In genomic region chr7:5234852-5235831, GRCh38 we compare ENCODE assay signal across 10 cellular contexts. TPM values are rescaled to one million over a fixed set of nuclear protein-coding genes. Genes with fewer than 3 reads are reported as not detected.
DNase-seq lines count a peak whose midpoint lies in the region; ATAC-seq and TF ChIP-seq lines count a peak whose summit lies in the region.
"Had no signal": no experiment of that assay in that cellular context is flagged by ENCODE, and none has a peak within 500 bp of the region (broad histone marks: within the 10 kb centered on the region; RNA-seq: fewer than 3 reads in every experiment).

No MANE protein-coding gene starts in this region.

- WGBS in H9 (ENCODE audit: extremely low coverage, insufficient read length, low lambda C conversion rate), result no CpG with 5 or more reads among the region's 26 CpGs

- no peak overlapping the region for H3K23ac ChIP-seq in H9 (ENCODE audit: insufficient read length, low read depth, low read length)

- ATAC-seq in GM18907 (IDR thresholded peaks at IDR 0.05; ENCODE audit: unreplicated experiment), result peak; percentile 28
- ATAC-seq in HG03064 (IDR thresholded peaks at IDR 0.05; ENCODE audit: low read depth, unreplicated experiment), result peak; percentile 27
- ATAC-seq: T-helper 17 cell had no signal

- no peak overlapping the region for H2BK120ac ChIP-seq in H9 (ENCODE audit: low read depth, low read length, poor library complexity, severe bottlenecking)

- no peaks in the 10 kb centered on the region for H3K9me3 Mint-ChIP-seq in H9

- peak overlapping the region in 1 of 3 experiments; percentile 84; a peak in 1 of 7 replicates for H3K27ac Mint-ChIP-seq in H9
- H3K27ac Mint-ChIP-seq: activated naive CD8-positive, alpha-beta T cell; T-helper 17 cell had no signal

- H4K8ac ChIP-seq in H9 (replicated peaks; ENCODE audit: insufficient read length, low read depth, low read length), result no peak overlapping the region

- H2AK5ac ChIP-seq in H9 (ENCODE audit: insufficient read length, low read length), result no peak overlapping the region

- H3K36me3 Mint-ChIP-seq in H9 (ENCODE audit: insufficient read depth in 1 of 3, low read depth in 3 of 3), result peaks cover 13 to 32% (median 25%) of the 10 kb centered on the region in 3 experiments; a peak in 6 of 7 replicates

- H3K79me2 ChIP-seq in H9 (ENCODE audit: insufficient read depth, low read length), result no peaks in the 10 kb centered on the region

- H3K79me1 ChIP-seq in H9 (ENCODE audit: insufficient read depth, low read depth, low read length, poor library complexity, severe bottlenecking), result no peaks in the 10 kb centered on the region

- H3K27ac ChIP-seq in H9 (ENCODE audit: insufficient read length, low read depth, low read length), result no peak overlapping the region

- no peak overlapping the region for H3K4ac ChIP-seq in H9 (ENCODE audit: low read depth, low read length)

- H3T11ph ChIP-seq in H9 (ENCODE audit: low read length), result no peak overlapping the region

- H2BK15ac ChIP-seq in H9 (ENCODE audit: low read depth, low read length), result no peak overlapping the region

- H3K9ac ChIP-seq in H9 (ENCODE audit: extremely low read depth, insufficient read length, low read length), result no peak overlapping the region

- H4K20me1 ChIP-seq in H9 (ENCODE audit: control insufficient read depth, insufficient read depth, insufficient read length), result no peaks in the 10 kb centered on the region

- no peaks in the 10 kb centered on the region for H3K4me1 ChIP-seq in H9 (ENCODE audit: insufficient read depth, low read length)

- no peak overlapping the region for H3K56ac ChIP-seq in H9 (ENCODE audit: insufficient read length, low read depth, low read length)

- no peak overlapping the region for H3K14ac ChIP-seq in H9 (ENCODE audit: insufficient read depth, low read length)

- no peaks in the 10 kb centered on the region for H3K23me2 ChIP-seq in H9 (ENCODE audit: insufficient read length, low read depth, low read length, poor library complexity, severe bottlenecking)

- POLR2A ChIA-PET in HEK293T (lab: Yijun Ruan, JAX), result no interaction called here

- TF ChIP-seq CTCF in H9 (conservative IDR thresholded peaks at IDR 0.05), result no peak

- H3K27me3 ChIP-seq in H9 (ENCODE audit: insufficient read depth, low read length), result no peaks in the 10 kb centered on the region

- no peak overlapping the region for H3K4me2 ChIP-seq in H9 (ENCODE audit: insufficient read depth, insufficient read length, low read length)

- peaks cover 7 to 8% of the 10 kb centered on the region in 2 experiments; a peak in 2 of 4 replicates for H3K4me1 Mint-ChIP-seq in H9

- no peak overlapping the region for H3K18ac ChIP-seq in H9 (ENCODE audit: insufficient read length, low read depth, low read length)

- no peak overlapping the region for H2BK12ac ChIP-seq in H9 (ENCODE audit: insufficient read length, low read depth, low read length)

- peak; percentile 19 for DNase-seq in RPMI7951 (ENCODE audit: low read depth)
- DNase-seq in renal cortical epithelial cell (ENCODE audit: low read depth), result peak; percentile 68
- DNase-seq in HEK293T (ENCODE audit: extremely low spot score), result no peak
- DNase-seq in activated CD4-positive, alpha-beta T cell treated with anti-CD3 and anti-CD28 coated beads for 4 hours, result no peak
- no peak for DNase-seq in H9
- DNase-seq: KG1, T-helper 17 cell had no signal

- H2BK5ac ChIP-seq in H9 (ENCODE audit: insufficient read length, low read length), result no peak overlapping the region

- H2BK20ac ChIP-seq in H9 (ENCODE audit: low read depth, low read length, poor library complexity, severe bottlenecking), result no peak overlapping the region

- peaks cover 3% of the 10 kb centered on the region for H3K27me3 Mint-ChIP-seq in H9 (ENCODE audit: low read depth)
- H3K27me3 Mint-ChIP-seq: activated naive CD8-positive, alpha-beta T cell had no signal

- H3K4me3 Mint-ChIP-seq in H9, result no peak overlapping the region
- H3K4me3 Mint-ChIP-seq: activated naive CD8-positive, alpha-beta T cell; T-helper 17 cell had no signal

- H4K91ac ChIP-seq in H9 (ENCODE audit: insufficient read length, low read depth, low read length), result no peak overlapping the region

- no peak overlapping the region for H4K5ac ChIP-seq in H9 (ENCODE audit: insufficient read length, low read depth, low read length)

- H3K9me3 ChIP-seq in H9 (ENCODE audit: control insufficient read depth, low read depth, low read length), result no peaks in the 10 kb centered on the region

- no peak overlapping the region for H2AFZ ChIP-seq in H9 (ENCODE audit: low read length)

- CTCF ChIA-PET in HEK293T (lab: Yijun Ruan, JAX), result no interaction called here

TF ChIP-seq in HEK293T, 16 proteins besides CTCF, POLR2A, EP300 and RAD21:
- TF ChIP-seq ELF4 (IDR thresholded peaks at IDR 0.05) (no peak), LEF1 (IDR thresholded peaks at IDR 0.05; ENCODE audit: borderline replicate concordance) (no peak), FOXK2 (IDR thresholded peaks at IDR 0.05) (no peak), HDGF (IDR thresholded peaks at IDR 0.05; ENCODE audit: borderline replicate concordance) (no peak), SP1 (IDR thresholded peaks at IDR 0.05) (no peak), NFRKB (IDR thresholded peaks at IDR 0.05) (no peak), ARNT (IDR thresholded peaks at IDR 0.05) (no peak), PKNOX1 (IDR thresholded peaks at IDR 0.05) (no peak), FOXA1 (IDR thresholded peaks at IDR 0.05) (no peak), ZNF384 (IDR thresholded peaks at IDR 0.05) (no peak), TARDBP (IDR thresholded peaks at IDR 0.05) (no peak), SUZ12 (IDR thresholded peaks at IDR 0.05) (no peak), BHLHE40 (IDR thresholded peaks at IDR 0.05; ENCODE audit: borderline replicate concordance) (no peak), FOXM1 (IDR thresholded peaks at IDR 0.05; ENCODE audit: borderline replicate concordance) (no peak), L3MBTL2 (conservative IDR thresholded peaks at IDR 0.05) (no peak), CTBP1 (IDR thresholded peaks at IDR 0.05; ENCODE audit: borderline replicate concordance) (no peak)

RNA-seq across cellular contexts. Expression of gene WIPI2, which starts 45.1 kb away (rescaled TPM):
- total RNA-seq in RPMI7951 (2014; rRNA removed; shearing (Covaris generic)), result 53.7 and 62.7 TPM in 2 replicates
- total RNA-seq in renal cortical epithelial cell (61.8 and 75.2 TPM in 2 replicates), H9 (2021) (69.1 and 73.3 TPM in 2 replicates)

RNA-seq across cellular contexts. Expression of gene SLC29A4, which starts 47.6 kb away (rescaled TPM):
- 0.78 and 1.4 TPM in 2 replicates for total RNA-seq in RPMI7951 (2014; rRNA removed; shearing (Covaris generic))
- total RNA-seq in renal cortical epithelial cell, result 2.6 and 39.0 TPM in 2 replicates
- 12.4 and 13.3 TPM in 2 replicates for total RNA-seq in H9 (2021)

Comparison
In these comparisons a context has a peak if more than half of its experiments do, and no peak if none do; other contexts are left out.
1. DNase-seq: peak in RPMI7951 (single experiment) and renal cortical epithelial cell (single experiment); none in HEK293T (single experiment), activated CD4-positive, alpha-beta T cell treated with anti-CD3 and anti-CD28 coated beads for 4 hours (0 of 2) and H9 (single experiment).